ENCODE assay signal across 18 cellular contexts in genomic region chr22:26584010-26584409, GRCh38. TPM values are rescaled to one million over a fixed set of nuclear protein-coding genes. Genes with fewer than 3 reads are reported as not detected.
DNase-seq lines count a peak whose midpoint lies in the region; ATAC-seq and TF ChIP-seq lines count a peak whose summit lies in the region.
"Had no signal": no experiment of that assay in that cellular context is flagged by ENCODE, and none has a peak within 500 bp of the region (broad histone marks: within the 10 kb centered on the region; RNA-seq: fewer than 3 reads in every experiment).

No MANE protein-coding gene starts in this region.

- H3K9me2 ChIP-seq in SK-N-SH, result no peaks in the 10 kb centered on the region

- H3K4me1 Mint-ChIP-seq in CD4-positive, alpha-beta T cell (ENCODE audit: low read depth), result peaks cover 64% of the 10 kb centered on the region
- peaks cover 64% of the 10 kb centered on the region for H3K4me1 Mint-ChIP-seq in HFFc6 (ENCODE audit: low read depth)
- peaks cover 73% of the 10 kb centered on the region for H3K4me1 Mint-ChIP-seq in central memory CD8-positive, alpha-beta T cell

- H3K9ac ChIP-seq in SK-N-SH, result no peak overlapping the region

- WGBS in psoas muscle, 3 donors, result 71 to 81% (median 78%) methylated on average over 4 of the region's 4 CpGs
- 85% methylated on average over 4 of the region's 4 CpGs for WGBS in SK-N-SH (ENCODE audit: low lambda C conversion rate)

- H3K9me3 ChIP-seq in CD4-positive, alpha-beta T cell (ENCODE audit: control insufficient read depth, low read length), result no peaks in the 10 kb centered on the region
- H3K9me3 ChIP-seq in psoas muscle, result no peaks in the 10 kb centered on the region
- no peaks in the 10 kb centered on the region for H3K9me3 ChIP-seq in SK-N-SH
- H3K9me3 ChIP-seq: gastroesophageal sphincter, thoracic aorta had no signal

- H3K36me3 ChIP-seq in psoas muscle (ENCODE audit: insufficient read depth in 1 of 2, low read depth in 1 of 2) (peaks cover 0 to 22% of the 10 kb centered on the region in 2 donors), SK-N-SH (replicated peaks in 1 of 2; ENCODE audit: control insufficient read depth in 1 of 2, insufficient read depth in 2 of 2, low read length in 1 of 2) (peaks cover 3 to 9% of the 10 kb centered on the region in 2 experiments)
- H3K36me3 ChIP-seq: thoracic aorta had no signal

- H3K4me1 ChIP-seq in psoas muscle (peaks cover 47% of the 10 kb centered on the region), SK-N-SH (ENCODE audit: control insufficient read depth in 1 of 2, insufficient read depth in 2 of 2, low read depth in 1 of 2, low read length in 1 of 2) (peaks cover 10 to 11% of the 10 kb centered on the region in 2 experiments; a peak in 3 of 4 replicates)

- no peaks in the 10 kb centered on the region for H3K27me3 Mint-ChIP-seq in CD4-positive, alpha-beta T cell
- H3K27me3 Mint-ChIP-seq in HFFc6 (ENCODE audit: insufficient read depth), result peaks cover 2% of the 10 kb centered on the region
- no peaks in the 10 kb centered on the region for H3K27me3 Mint-ChIP-seq in central memory CD8-positive, alpha-beta T cell

- no peak for TF ChIP-seq EP300 in SK-N-SH (IDR thresholded peaks at IDR 0.05; ENCODE audit: borderline replicate concordance in 1 of 2, low read depth in 1 of 2, low read length in 1 of 2)

- intact Hi-C loops in CD4-positive, alpha-beta T cell (cut with DNase I, micrococcal nuclease), result no loop called here
- intact Hi-C loops in psoas muscle (cut with DNase I), result no loop called here

- H3K4me2 ChIP-seq in SK-N-SH, result no peak overlapping the region

- H3K9me3 Mint-ChIP-seq in CD4-positive, alpha-beta T cell, result no peaks in the 10 kb centered on the region
- no peaks in the 10 kb centered on the region for H3K9me3 Mint-ChIP-seq in HFFc6
- no peaks in the 10 kb centered on the region for H3K9me3 Mint-ChIP-seq in central memory CD8-positive, alpha-beta T cell

- H3K36me3 Mint-ChIP-seq in CD4-positive, alpha-beta T cell (ENCODE audit: low read depth), result peaks cover 18% of the 10 kb centered on the region
- H3K36me3 Mint-ChIP-seq in HFFc6 (ENCODE audit: low read depth), result peaks cover 25% of the 10 kb centered on the region; the same call in 1 of the 2 replicates
- H3K36me3 Mint-ChIP-seq in central memory CD8-positive, alpha-beta T cell (ENCODE audit: insufficient read depth), result peaks cover 50% of the 10 kb centered on the region

- H2AFZ ChIP-seq in SK-N-SH (ENCODE audit: low read depth), result no peak overlapping the region
- H2AFZ ChIP-seq: GM23248 had no signal

- no peak for TF ChIP-seq CTCF in CD4-positive, alpha-beta T cell (IDR thresholded peaks at IDR 0.05)
- TF ChIP-seq CTCF in HFFc6 (IDR thresholded peaks at IDR 0.05) (no peak), psoas muscle (IDR thresholded peaks at IDR 0.05) (no peak), SK-N-SH (IDR thresholded peaks at IDR 0.05) (no peak)

- CTCF ChIA-PET in CD4-positive, alpha-beta T cell (lab: Charles Lee), result interaction anchor here (0.7 kb wide), 1 partner anchor 14 kb away, joined by 3 read pairs; no protein-coding TSS in a partner anchor
- CTCF ChIA-PET in SK-N-SH (lab: Yijun Ruan, JAX), result no interaction called here

- H3K4me3 Mint-ChIP-seq in CD4-positive, alpha-beta T cell, result no peak overlapping the region
- H3K4me3 Mint-ChIP-seq in HFFc6, result peak overlapping the region; percentile 39
- H3K4me3 Mint-ChIP-seq in central memory CD8-positive, alpha-beta T cell, result peak overlapping the region; percentile 73

- no peak for DNase-seq in CD4-positive, alpha-beta T cell
- no peak for DNase-seq in HFFc6
- no peak for DNase-seq in central memory CD8-positive, alpha-beta T cell (ENCODE audit: low spot score in 2 of 2)
- DNase-seq in psoas muscle, result no peak
- no peak for DNase-seq in SK-N-SH
- no peak for DNase-seq in DMS 273 treated with DMSO at 0.1 percent for 48 hours (lab: John Stamatoyannopoulos, UW)
- DNase-seq: anterior cingulate cortex; central memory CD4-positive, alpha-beta T cell; GM23248; NCI-H82 had no signal

- H3K4me3 ChIP-seq in psoas muscle (no peak overlapping the region), SK-N-SH (ENCODE audit: low read depth in 2 of 2, low read length in 1 of 2) (no peak overlapping the region)
- H3K4me3 ChIP-seq: gastroesophageal sphincter, GM23248, thoracic aorta had no signal

- no peaks in the 10 kb centered on the region; the same call in 1 of the 2 replicates for H4K20me1 ChIP-seq in SK-N-SH (ENCODE audit: insufficient read depth)

- peaks cover 72% of the 10 kb centered on the region for H3K79me2 ChIP-seq in SK-N-SH (ENCODE audit: insufficient read depth)

- no peak for TF ChIP-seq RAD21 in SK-N-SH (IDR thresholded peaks at IDR 0.05; ENCODE audit: low read length)

- POLR2A ChIA-PET in CD4-positive, alpha-beta T cell (lab: Charles Lee), result no interaction called here
- POLR2A ChIA-PET in SK-N-SH (lab: Yijun Ruan, JAX), result interaction anchor here (0.6 kb wide), 1 partner anchor 13 kb away, joined by 3 read pairs; no protein-coding TSS in a partner anchor

- H3K27me3 ChIP-seq in CD4-positive, alpha-beta T cell (ENCODE audit: control insufficient read depth, insufficient read depth, low read length), result no peaks in the 10 kb centered on the region
- H3K27me3 ChIP-seq in psoas muscle (ENCODE audit: insufficient read depth in 3 of 3, low read length in 2 of 3), result no peaks in the 10 kb centered on the region
- H3K27me3 ChIP-seq in SK-N-SH (ENCODE audit: insufficient read depth), result no peaks in the 10 kb centered on the region
- H3K27me3 ChIP-seq: gastroesophageal sphincter had no signal

- no peak overlapping the region for H3K27ac ChIP-seq in CD4-positive, alpha-beta T cell (ENCODE audit: low read depth, low read length)
- H3K27ac ChIP-seq in psoas muscle, result peak overlapping the region; percentile 70
- 0 out of 4 replicates have a peak overlapping the region, but pooled peaks of 1 of the 2 experiments have one; percentile 65 for H3K27ac ChIP-seq in SK-N-SH (ENCODE audit: low read depth in 2 of 2, low read length in 1 of 2)
- H3K27ac ChIP-seq: gastroesophageal sphincter, thoracic aorta had no signal

- peaks cover 20% of the 10 kb centered on the region for H3F3A ChIP-seq in SK-N-SH (replicated peaks; ENCODE audit: insufficient read depth)

- H3K27ac Mint-ChIP-seq in CD4-positive, alpha-beta T cell, result peak overlapping the region; percentile 13
- H3K27ac Mint-ChIP-seq in HFFc6, result peak overlapping the region; percentile 84
- H3K27ac Mint-ChIP-seq in central memory CD8-positive, alpha-beta T cell (ENCODE audit: low read depth), result peak overlapping the region; percentile 87

- no peak for ATAC-seq in CD4-positive, alpha-beta T cell (ENCODE audit: poor library complexity)
- no peak for ATAC-seq in central memory CD8-positive, alpha-beta T cell (replicated peaks; ENCODE audit: extremely low read depth, poor library complexity, severe bottlenecking)
- no peak for ATAC-seq in psoas muscle
- no peak for ATAC-seq in HG03439 (IDR thresholded peaks at IDR 0.05; ENCODE audit: unreplicated experiment)
- ATAC-seq: activated CD4-positive, CD25-positive, alpha-beta regulatory T cell treated with anti-CD3 and anti-CD28 coated beads, Interleukin-2, amount 50 U/mL, for 24 hours; gastroesophageal sphincter had no signal

TF ChIP-seq in SK-N-SH, 30 proteins besides CTCF, POLR2A, EP300 and RAD21 (continues in another document):
- TF ChIP-seq PBX3 (IDR thresholded peaks at IDR 0.05), result no peak
- no peak for TF ChIP-seq FOXM1 (IDR thresholded peaks at IDR 0.05; ENCODE audit: low read depth)
- no peak for TF ChIP-seq EZH2phosphoT487 (IDR thresholded peaks at IDR 0.05; ENCODE audit: borderline replicate concordance, low read depth)
- no peak for TF ChIP-seq RFX5 (IDR thresholded peaks at IDR 0.05; ENCODE audit: low read length)

RNA-seq across cellular contexts. Expression of gene TPST2, which starts 5.9 kb away (rescaled TPM):
- 1 to 10 TPM; 7.2 to 7.4 TPM for total RNA-seq in CD4-positive, alpha-beta T cell
- total RNA-seq in HFFc6 (2021; fragmentation: NEBNext Ultra II Directional; extraction: Animal tissue kit (Norgen Biotek cat#: 25700)), result 10 to 100 TPM; 66.8 to 75.5 (median 73.8) TPM
- 10 to 100 TPM; 22.1 to 41.3 (median 28.5) TPM for total RNA-seq in psoas muscle
- polyA plus RNA-seq in psoas muscle, result 10 to 100 TPM; 30.5 to 76.4 (median 46.9) TPM
- 52.3 and 58.4 TPM in 2 replicates for polyA plus RNA-seq in SK-N-SH (2012; rRNA removed)
- polyA plus RNA-seq in SK-N-SH (2012; cell fraction: cytosol; rRNA removed), result 28.8 and 44.9 TPM in 2 replicates
- 45.7 and 64.7 TPM in 2 replicates for polyA plus RNA-seq in SK-N-SH (2012; cell fraction: nucleus; rRNA removed)

RNA-seq across cellular contexts. Expression of gene CRYBB1, which starts 33.8 kb away (rescaled TPM):
- total RNA-seq in CD4-positive, alpha-beta T cell, result not detected
- not detected for total RNA-seq in HFFc6 (2021; fragmentation: NEBNext Ultra II Directional; extraction: Animal tissue kit (Norgen Biotek cat#: 25700))
- total RNA-seq in psoas muscle, result under 1 TPM in 3 of 4 donors, not detected in 1; 0.22 to 0.25 (median 0.25) TPM
- under 1 TPM in 2 of 3 donors, not detected in 1; 0.14 to 0.21 TPM for polyA plus RNA-seq in psoas muscle
- polyA plus RNA-seq in SK-N-SH (2012; rRNA removed), result 0.05 TPM in 1 of 2 replicates, not detected in the other
- polyA plus RNA-seq in SK-N-SH (2012; cell fraction: cytosol; rRNA removed), result 0.07 and 0.09 TPM in 2 replicates
- not detected in 2 replicates for polyA plus RNA-seq in SK-N-SH (2012; cell fraction: nucleus; rRNA removed)
- total RNA-seq: GM23248, MCF 10A had no signal
- polyA plus RNA-seq: GM23248, neural cell had no signal

RNA-seq across cellular contexts. Expression of gene CRYBA4, which starts 37.8 kb away (rescaled TPM):
- not detected for total RNA-seq in CD4-positive, alpha-beta T cell
- total RNA-seq in HFFc6 (2021; fragmentation: NEBNext Ultra II Directional; extraction: Animal tissue kit (Norgen Biotek cat#: 25700)), result not detected
- not detected for total RNA-seq in psoas muscle
- polyA plus RNA-seq in psoas muscle (not detected), SK-N-SH (2012; rRNA removed) (not detected in 2 replicates)
- not detected in 2 replicates for polyA plus RNA-seq in SK-N-SH (2012; cell fraction: cytosol; rRNA removed)
- not detected in 2 replicates for polyA plus RNA-seq in SK-N-SH (2012; cell fraction: nucleus; rRNA removed)
- total RNA-seq: gastroesophageal sphincter, GM23248, MCF 10A, mesenteric fat pad, thoracic aorta had no signal
- polyA plus RNA-seq: esophagus, GM23248, neural cell had no signal

Comparison
In these comparisons a context has a peak if more than half of its experiments do, and no peak if none do; other contexts are left out.
1. H3K27ac Mint-ChIP-seq: peak in every context shown above with its lines; median percentile 87 in central memory CD8-positive, alpha-beta T cell; 84 in HFFc6; 13 in CD4-positive, alpha-beta T cell.